7 cellular contexts compared by ENCODE assay signal in genomic region chr3:66393486-66394260, GRCh38.
DNase-seq lines count a peak whose midpoint lies in the region; ATAC-seq and TF ChIP-seq lines count a peak whose summit lies in the region.

No MANE protein-coding gene starts in this region.

- no peaks in the 10 kb centered on the region for H3K9me3 ChIP-seq in gastroesophageal sphincter

- peak overlapping the region in 3 of 4 donors; percentile 18 to 60 (median 40) for H3K27ac ChIP-seq in gastroesophageal sphincter

- H3K27me3 ChIP-seq in gastroesophageal sphincter = no peaks in the 10 kb centered on the region

- no peak overlapping the region for H3K4me3 ChIP-seq in gastroesophageal sphincter

- 47 to 61% methylated on average over 10 to 15 of the region's 15 CpGs for WGBS in gastroesophageal sphincter (ENCODE audit: low coverage in 1 of 2), 2 donors

- peak; percentile 87 for ATAC-seq in GM19397 (IDR thresholded peaks at IDR 0.05; ENCODE audit: unreplicated experiment)
- peak; percentile 83 for ATAC-seq in HG03175 (IDR thresholded peaks at IDR 0.05; ENCODE audit: unreplicated experiment)
- no peak for ATAC-seq in gastroesophageal sphincter
- ATAC-seq in stimulated activated naive CD8-positive, alpha-beta T cell treated with anti-CD3 and anti-CD28 coated beads, Interleukin-15, Interleukin-2, amounts not matched to agents 100 U/mL and 50 U/mL, for 24 hours = peak; percentile 73

- DNase-seq in activated T-cell treated with anti-CD3 and anti-CD28 coated beads for 1 hour (ENCODE audit: low read depth) = peak; percentile 31
- peak; percentile 24 for DNase-seq in stimulated activated naive CD8-positive, alpha-beta T cell treated with anti-CD3 and anti-CD28 coated beads, Interleukin-15, Interleukin-2, amounts not matched to agents 100 U/mL and 50 U/mL, for 24 hours
- DNase-seq in NCI-H446 (lab: John Stamatoyannopoulos, UW) = no peak
- no peak for DNase-seq in GF-D8 (lab: John Stamatoyannopoulos, UW)

- TF ChIP-seq POLR2A in gastroesophageal sphincter (IDR thresholded peaks at IDR 0.05) = no peak

- H3K36me3 ChIP-seq in gastroesophageal sphincter = peaks cover 0 to 88% of the 10 kb centered on the region in 2 donors

- H3K4me1 ChIP-seq in gastroesophageal sphincter = peaks cover 0 to 51% (median 7%) of the 10 kb centered on the region in 3 donors

- TF ChIP-seq CTCF in gastroesophageal sphincter (IDR thresholded peaks at IDR 0.05) = no peak

- no peak for TF ChIP-seq EP300 in gastroesophageal sphincter (IDR thresholded peaks at IDR 0.05)

Comparison
In these comparisons a context has a peak if more than half of its experiments do, and no peak if none do; other contexts are left out.
1. DNase-seq: peak in activated T-cell treated with anti-CD3 and anti-CD28 coated beads for 1 hour (single experiment) and stimulated activated naive CD8-positive, alpha-beta T cell treated with anti-CD3 and anti-CD28 coated beads, Interleukin-15, Interleukin-2, amounts not matched to agents 100 U/mL and 50 U/mL, for 24 hours (single experiment); none in NCI-H446 (0 of 2) and GF-D8 (single experiment).